21 cellular contexts compared by ENCODE assay signal in the genomic region with DNA sequence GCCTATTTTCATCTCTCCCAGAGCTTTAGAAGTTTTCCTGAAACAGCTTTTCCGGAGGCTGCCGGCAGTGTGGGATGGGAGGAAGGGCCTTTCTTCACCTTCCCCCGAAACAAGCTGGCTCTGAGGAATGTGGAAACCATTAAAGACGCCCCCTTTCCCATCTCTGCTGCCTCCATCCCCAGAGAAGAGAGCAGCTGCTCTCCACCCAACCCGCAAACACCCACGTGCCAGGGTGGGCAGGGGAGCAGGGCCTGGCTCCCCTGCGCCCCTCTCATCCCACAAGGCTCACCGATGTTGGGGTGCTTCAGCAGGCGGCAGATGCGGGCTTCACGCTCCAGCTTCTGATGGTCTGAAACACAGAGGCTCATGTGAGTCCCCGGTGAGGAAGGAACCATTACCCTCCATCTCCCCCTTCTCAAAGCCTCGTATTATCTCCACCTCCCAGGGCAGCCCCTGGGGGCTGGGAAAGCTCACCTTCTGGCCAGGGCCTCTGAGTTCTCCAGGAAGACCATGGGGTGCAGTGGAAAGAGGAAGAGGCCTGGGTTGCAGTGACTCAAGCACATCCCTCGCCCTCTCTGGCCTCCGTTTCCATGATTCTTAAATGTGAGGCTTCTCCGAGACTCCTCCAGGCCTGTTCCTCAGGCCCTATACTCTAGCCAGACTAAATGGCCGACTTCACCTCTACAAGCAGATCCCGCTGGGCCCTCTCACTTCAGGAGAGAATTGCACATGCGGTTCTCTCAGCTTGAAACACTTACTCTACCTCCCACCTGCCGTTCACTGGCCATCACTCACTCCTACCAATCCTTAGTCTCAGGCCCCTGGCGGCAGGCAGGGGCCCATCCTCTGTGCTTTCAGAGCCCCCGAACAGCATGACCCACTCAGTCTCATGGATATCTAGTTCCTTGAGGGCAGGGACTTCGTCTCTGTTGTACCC. TPM values are rescaled to one million over a fixed set of nuclear protein-coding genes. Genes with fewer than 3 reads are reported as not detected.
DNase-seq lines count a peak whose midpoint lies in the region; ATAC-seq and TF ChIP-seq lines count a peak whose summit lies in the region.
"Had no signal": no experiment of that assay in that cellular context is flagged by ENCODE, and none has a peak within 500 bp of the region (broad histone marks: within the 10 kb centered on the region; RNA-seq: fewer than 3 reads in every experiment).

No MANE protein-coding gene starts in this region.

- H2AFZ ChIP-seq in SK-N-SH (ENCODE audit: low read depth) (no peak overlapping the region), fibroblast of lung (ENCODE audit: low read length) (no peak overlapping the region)
- H2AFZ ChIP-seq: GM23248 had no signal

- no peaks in the 10 kb centered on the region for H3K79me2 ChIP-seq in SK-N-SH (ENCODE audit: insufficient read depth)
- H3K79me2 ChIP-seq in fibroblast of lung (ENCODE audit: control insufficient read depth, insufficient read depth, low read length): no peaks in the 10 kb centered on the region

- TF ChIP-seq POLR2A in right lobe of liver (IDR thresholded peaks at IDR 0.05): no peak

- H4K20me1 ChIP-seq in SK-N-SH (ENCODE audit: insufficient read depth): no peaks in the 10 kb centered on the region
- H4K20me1 ChIP-seq in fibroblast of lung (ENCODE audit: control insufficient read depth, extremely low read depth, insufficient read depth, low read length): no peaks in the 10 kb centered on the region

- H3K4me2 ChIP-seq in SK-N-SH: peak overlapping the region; percentile 81; the same call in 1 of the 2 replicates
- H3K4me2 ChIP-seq in fibroblast of lung (ENCODE audit: extremely low read depth, insufficient read depth, low read length): no peak overlapping the region

- CTCF ChIA-PET in SK-N-SH (lab: Yijun Ruan, JAX) (interaction anchor here (0.5 to 4.0 kb wide), 4 partner anchors 9 to 191 kb away, joined by 3 to 15 read pairs (median 5); no protein-coding TSS in a partner anchor), HEK293T (lab: Yijun Ruan, JAX) (interaction anchor here (0.6 to 1.2 kb wide), 2 partner anchors 86 to 235 kb away, joined by 3 to 5 read pairs; no protein-coding TSS in a partner anchor)

- 92% methylated on average over 23 of the region's 23 CpGs for WGBS in SK-N-SH (ENCODE audit: low lambda C conversion rate)
- WGBS in right lobe of liver (ENCODE audit: insufficient coverage, low coverage, low lambda C conversion rate, missing lambda C conversion rate): 82% methylated on average over 9 of the region's 23 CpGs

- ATAC-seq in SK-N-SH treated with all-trans-retinoic acid at 6 μM for 48 hours: no peak
- no peak for ATAC-seq in T-helper 17 cell
- ATAC-seq in right lobe of liver: no peak
- ATAC-seq: activated CD4-positive, CD25-positive, alpha-beta regulatory T cell treated with anti-CD3 and anti-CD28 coated beads, Interleukin-2, amount 50 U/mL, for 24 hours had no signal

- H3K4me1 Mint-ChIP-seq in T-helper 17 cell: no peaks in the 10 kb centered on the region

- peaks cover 30% of the 10 kb centered on the region for H3K27me3 Mint-ChIP-seq in T-helper 17 cell

- no peaks in the 10 kb centered on the region for H3K27me3 ChIP-seq in SK-N-SH (ENCODE audit: insufficient read depth)
- no peaks in the 10 kb centered on the region for H3K27me3 ChIP-seq in fibroblast of lung (ENCODE audit: control insufficient read depth, insufficient read depth, low read length)
- H3K27me3 ChIP-seq in skeletal muscle tissue (ENCODE audit: control insufficient read depth in 3 of 3, insufficient read depth in 3 of 3, low read length in 3 of 3): no peaks in the 10 kb centered on the region
- no peaks in the 10 kb centered on the region for H3K27me3 ChIP-seq in right lobe of liver
- H3K27me3 ChIP-seq: left lung had no signal

- no peak for TF ChIP-seq CTCF in SK-N-SH (IDR thresholded peaks at IDR 0.05)
- TF ChIP-seq CTCF in fibroblast of lung (conservative IDR thresholded peaks at IDR 0.05 in 1 of 2, IDR thresholded peaks at IDR 0.05 in 1 of 2; ENCODE audit: low read depth in 1 of 2, low read length in 2 of 2): no peak
- no peak for TF ChIP-seq CTCF in right lobe of liver (IDR thresholded peaks at IDR 0.05)

- no peaks in the 10 kb centered on the region for H3F3A ChIP-seq in SK-N-SH (replicated peaks; ENCODE audit: insufficient read depth)

- no peaks in the 10 kb centered on the region for H3K36me3 ChIP-seq in SK-N-SH (replicated peaks in 1 of 2; ENCODE audit: control insufficient read depth in 1 of 2, insufficient read depth in 2 of 2, low read length in 1 of 2)
- H3K36me3 ChIP-seq in fibroblast of lung (ENCODE audit: control insufficient read depth, insufficient read depth, low read length): no peaks in the 10 kb centered on the region
- H3K36me3 ChIP-seq in skeletal muscle tissue (ENCODE audit: control insufficient read depth in 3 of 3, insufficient read depth in 3 of 3, low read length in 3 of 3): no peaks in the 10 kb centered on the region
- no peaks in the 10 kb centered on the region for H3K36me3 ChIP-seq in right lobe of liver
- H3K36me3 ChIP-seq: left lung had no signal

- peaks cover 8% of the 10 kb centered on the region for H3K36me3 Mint-ChIP-seq in T-helper 17 cell (ENCODE audit: low read depth)
- H3K36me3 Mint-ChIP-seq: CD14-positive monocyte had no signal

- H3K4me1 ChIP-seq in SK-N-SH (ENCODE audit: control insufficient read depth in 1 of 2, insufficient read depth in 2 of 2, low read depth in 1 of 2, low read length in 1 of 2): peaks cover 19 to 32% of the 10 kb centered on the region in 2 experiments; a peak in 3 of 4 replicates
- peaks cover 37% of the 10 kb centered on the region for H3K4me1 ChIP-seq in fibroblast of lung (ENCODE audit: control insufficient read depth, extremely low read depth, insufficient read depth, low read length)
- H3K4me1 ChIP-seq in skeletal muscle tissue (ENCODE audit: control insufficient read depth in 3 of 3, insufficient read depth in 3 of 3, low read length in 3 of 3): peaks cover 17 to 19% (median 18%) of the 10 kb centered on the region in 3 donors
- H3K4me1 ChIP-seq in right lobe of liver: peaks cover 0 to 27% (median 6%) of the 10 kb centered on the region in 4 donors

- H3K27ac Mint-ChIP-seq in T-helper 17 cell: peak overlapping the region; percentile 39

- TF ChIP-seq EP300 in SK-N-SH (IDR thresholded peaks at IDR 0.05; ENCODE audit: borderline replicate concordance in 1 of 2, low read depth in 1 of 2, low read length in 1 of 2): no peak

- H3K9me2 ChIP-seq in SK-N-SH: no peaks in the 10 kb centered on the region

- no peak overlapping the region; the same call in 1 of the 2 replicates for H3K9ac ChIP-seq in SK-N-SH
- H3K9ac ChIP-seq in fibroblast of lung (ENCODE audit: insufficient read depth, low read length): peak overlapping the region; percentile 1
- peak overlapping the region in 2 of 3 donors; percentile 35 to 57 for H3K9ac ChIP-seq in skeletal muscle tissue (ENCODE audit: low read depth in 1 of 3, low read length in 3 of 3)
- H3K9ac ChIP-seq: GM23248 had no signal

- no peak for DNase-seq in SK-N-SH
- no peak for DNase-seq in T-helper 17 cell
- no peak for DNase-seq in fibroblast of lung (ENCODE audit: low read depth in 2 of 2)
- DNase-seq in epidermal melanocyte (ENCODE audit: insufficient read length, low spot score): no peak
- no peak for DNase-seq in HEK293T (ENCODE audit: extremely low spot score)
- DNase-seq in right lobe of liver: no peak
- DNase-seq: activated naive CD4-positive, alpha-beta T cell treated with anti-CD3 and anti-CD28 coated beads, Interleukin-2, amount 50 U/mL, for 16 hours; activated T-cell treated with anti-CD3 and anti-CD28 coated beads, Interleukin-2, amount 50 U/mL, for 4 hours; effector CD8-positive, alpha-beta T cell; KG1; NCI-H1694 treated with DMSO at 0.1 percent for 48 hours; NCI-H774; stimulated activated CD8-positive, alpha-beta memory T cell treated with anti-CD3 and anti-CD28 coated beads, Interleukin-4, amount 100 ng/mL, for 48 hours had no signal

- H3K9me3 ChIP-seq in SK-N-SH: no peaks in the 10 kb centered on the region
- H3K9me3 ChIP-seq in T-helper 17 cell (ENCODE audit: control insufficient read depth, low read length, poor library complexity, severe bottlenecking): no peaks in the 10 kb centered on the region
- H3K9me3 ChIP-seq in fibroblast of lung (ENCODE audit: control insufficient read depth, insufficient read depth, low read depth, low read length): no peaks in the 10 kb centered on the region
- H3K9me3 ChIP-seq in skeletal muscle tissue (ENCODE audit: control insufficient read depth in 3 of 3, low read length in 3 of 3): no peaks in the 10 kb centered on the region
- H3K9me3 ChIP-seq in right lobe of liver: no peaks in the 10 kb centered on the region
- H3K9me3 ChIP-seq: left lung had no signal

- POLR2A ChIA-PET in SK-N-SH (lab: Yijun Ruan, JAX) (no interaction called here), HEK293T (lab: Yijun Ruan, JAX) (no interaction called here)

- no peak overlapping the region for H3K4me3 Mint-ChIP-seq in T-helper 17 cell
- H3K4me3 Mint-ChIP-seq: activated T-cell treated with anti-CD3 and anti-CD28 coated beads, Interleukin-2, amount 50 U/mL, for 4 hours; CD14-positive monocyte had no signal

- H3K4me3 ChIP-seq in SK-N-SH (ENCODE audit: low read depth in 2 of 2, low read length in 1 of 2): no peak overlapping the region
- no peak overlapping the region for H3K4me3 ChIP-seq in fibroblast of lung (replicated peaks in 1 of 4; ENCODE audit: control extremely low read depth in 1 of 4, insufficient read depth in 1 of 4, low read depth in 3 of 4, low read length in 4 of 4)
- no peak overlapping the region for H3K4me3 ChIP-seq in skeletal muscle tissue (ENCODE audit: low read length in 3 of 3)
- no peak overlapping the region for H3K4me3 ChIP-seq in right lobe of liver
- H3K4me3 ChIP-seq: GM23248, left lung had no signal

- peak overlapping the region in 1 of 2 experiments; percentile 67; a peak in 1 of 4 replicates for H3K27ac ChIP-seq in SK-N-SH (ENCODE audit: low read depth in 2 of 2, low read length in 1 of 2)
- peak overlapping the region; percentile 52 for H3K27ac ChIP-seq in fibroblast of lung (ENCODE audit: insufficient read depth, low read length)
- H3K27ac ChIP-seq in skeletal muscle tissue (ENCODE audit: low read depth, low read length): peak overlapping the region; percentile 57
- no peak overlapping the region for H3K27ac ChIP-seq in right lobe of liver
- H3K27ac ChIP-seq: left lung had no signal

- intact Hi-C loops in right lobe of liver (cut with DNase I): no loop called here

- TF ChIP-seq RAD21 in SK-N-SH (IDR thresholded peaks at IDR 0.05; ENCODE audit: low read length): no peak

RNA-seq across cellular contexts. Expression of a gene that starts 24.6 kb away (rescaled TPM):
- 0.05 and 0.10 TPM in 2 replicates for polyA plus RNA-seq in SK-N-SH (2012; rRNA removed)
- 0.01 and 0.03 TPM in 2 replicates for polyA plus RNA-seq in SK-N-SH (2012; cell fraction: cytosol; rRNA removed)
- polyA plus RNA-seq in SK-N-SH (2012; cell fraction: nucleus; rRNA removed): 0.05 and 0.20 TPM in 2 replicates
- total RNA-seq in T-helper 17 cell: not detected
- total RNA-seq in fibroblast of lung: 0.77 and 2.1 TPM in 2 replicates
- 1.5 and 3.1 TPM in 2 replicates for polyA plus RNA-seq in fibroblast of lung
- polyA plus RNA-seq in fibroblast of lung (2012): 1.8 and 4.1 TPM in 2 replicates
- 1.3 and 2.5 TPM in 2 replicates for polyA minus RNA-seq in fibroblast of lung (ENCODE audit: low replicate concordance)
- total RNA-seq in skeletal muscle tissue: 45.9 TPM
- total RNA-seq in right lobe of liver: under 1 TPM in 3 of 6 experiments, not detected in 3; 0.10 to 0.26 (median 0.23) TPM
- total RNA-seq: activated T-cell treated with anti-CD3 and anti-CD28 coated beads, Interleukin-2, amount 50 U/mL, for 4 hours; subcutaneous adipose tissue had no signal
- polyA plus RNA-seq: CD14-positive monocyte, GM23248 had no signal

RNA-seq across cellular contexts. Expression of a gene that starts 37.8 kb away (rescaled TPM):
- polyA plus RNA-seq in SK-N-SH (2012; rRNA removed) (0.03 and 0.20 TPM in 2 replicates), fibroblast of lung (3.3 and 12.5 TPM in 2 replicates)
- polyA plus RNA-seq in SK-N-SH (2012; cell fraction: cytosol; rRNA removed): 0.01 and 0.04 TPM in 2 replicates
- polyA plus RNA-seq in SK-N-SH (2012; cell fraction: nucleus; rRNA removed): 0.04 and 0.16 TPM in 2 replicates
- total RNA-seq in T-helper 17 cell (not detected), fibroblast of lung (5.9 and 8.5 TPM in 2 replicates), skeletal muscle tissue (9.9 TPM), right lobe of liver (under 1 TPM in 5 of 6 experiments, not detected in 1; 0.06 to 0.51 (median 0.20) TPM)
- polyA plus RNA-seq in fibroblast of lung (2012): 6.5 and 18.6 TPM in 2 replicates
- polyA minus RNA-seq in fibroblast of lung (ENCODE audit: low replicate concordance): 16.3 and 29.0 TPM in 2 replicates
- total RNA-seq: activated T-cell treated with anti-CD3 and anti-CD28 coated beads, Interleukin-2, amount 50 U/mL, for 4 hours had no signal
- polyA plus RNA-seq: aorta, CD14-positive monocyte had no signal

Comparison
In these comparisons a context has a peak if more than half of its experiments do, and no peak if none do; other contexts are left out.
1. H3K27ac ChIP-seq: peak in fibroblast of lung (single experiment) and skeletal muscle tissue (single experiment); none in right lobe of liver (0 of 3).
2. RNA of a gene that starts 24.6 kb away (total RNA-seq): 45.9 TPM in skeletal muscle tissue (single experiment); 0.77 to 2.1 TPM in fibroblast of lung, not detected in T-helper 17 cell and 0.10 to 0.26 TPM in right lobe of liver; every median in the first group is over 10 times any median in the second.